Comparison of ENCODE assay signal across 12 cellular contexts in the genomic region with DNA sequence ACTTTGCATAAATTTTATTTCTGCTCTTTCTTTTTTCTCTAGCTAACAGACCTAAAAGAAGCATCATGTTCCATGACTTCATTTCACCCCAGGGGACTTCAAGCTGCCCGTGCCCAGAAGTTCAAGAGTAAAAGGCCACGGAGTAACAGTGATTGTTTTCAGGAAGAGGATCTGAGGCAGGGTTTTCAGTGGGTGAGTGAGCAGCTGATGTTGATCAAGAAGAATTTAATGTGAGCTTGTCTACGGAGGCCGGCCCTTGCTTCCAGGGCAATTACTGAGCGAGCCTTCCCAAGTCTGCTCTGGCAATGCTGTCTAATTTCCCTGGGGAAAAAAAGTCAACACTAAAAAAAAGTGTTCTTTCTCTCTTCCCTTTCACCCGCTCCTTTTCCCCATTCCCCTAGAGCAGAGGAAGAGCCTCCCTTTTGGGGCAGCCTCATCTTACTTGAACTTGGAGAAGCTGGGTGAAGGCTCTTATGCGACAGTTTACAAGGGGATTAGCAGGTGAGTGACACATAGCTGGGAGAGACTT. TPM values are rescaled to one million over a fixed set of nuclear protein-coding genes. Genes with fewer than 3 reads are reported as not detected.
A peak's percentile ranks its signal among the peaks of the same experiment; 100 is the strongest.
DNase-seq lines count a peak whose midpoint lies in the region; ATAC-seq and TF ChIP-seq lines count a peak whose summit lies in the region.
"Had no signal": no experiment of that assay in that cellular context is flagged by ENCODE, and none has a peak within 500 bp of the region (broad histone marks: within the 10 kb centered on the region; RNA-seq: fewer than 3 reads in every experiment).

No MANE protein-coding gene starts in this region.

- peaks cover 0 to 20% (median 7%) of the 10 kb centered on the region in 9 donors for H3K4me1 ChIP-seq in heart right ventricle
- peaks cover 17% of the 10 kb centered on the region for H3K4me1 ChIP-seq in smooth muscle cell (ENCODE audit: low read depth)
- H3K4me1 ChIP-seq in Peyer's patch = no peaks in the 10 kb centered on the region

- DNase-seq in GM04504 (ENCODE audit: low read depth) (peak; percentile 68), T1000 (lab: John Stamatoyannopoulos, UW) (peak; percentile 19), heart right ventricle (peak; percentile 24 to 47), smooth muscle cell (lab: John Stamatoyannopoulos, UW; ENCODE audit: unreplicated experiment) (no peak), NCI-H2029 treated with DMSO at 0.1 percent for 48 hours (lab: John Stamatoyannopoulos, UW) (no peak), ACHN (no peak), Peyer's patch (no peak), cortex of kidney (lab: John Stamatoyannopoulos, UW) (no peak)
- DNase-seq: SW 1271, upper lobe of left lung had no signal

- intact Hi-C loops in heart right ventricle (cut with DNase I) = loop anchor here in 1 of 10 donors (5.0 kb wide), 1 partner anchor 50 kb away; no protein-coding TSS in a partner anchor

- no peak for TF ChIP-seq CTCF in heart right ventricle (IDR thresholded peaks at IDR 0.05)
- TF ChIP-seq CTCF in smooth muscle cell (IDR thresholded peaks at IDR 0.05; ENCODE audit: borderline replicate concordance, insufficient read depth, poor library complexity, severe bottlenecking) = no peak
- TF ChIP-seq CTCF in Peyer's patch (IDR thresholded peaks at IDR 0.05) = no peak

- no peaks in the 10 kb centered on the region for H3K79me2 ChIP-seq in smooth muscle cell (ENCODE audit: low read depth)

- in situ Hi-C loops in ACHN (cut with HindIII; ENCODE audit: low pct_ligation_motif_present, low pct_unique_long_range_greater_than_20kb, low sequenced_read_pairs) = no loop called here

- peak overlapping the region; percentile 20 for H3K9ac ChIP-seq in smooth muscle cell (ENCODE audit: low read depth)

- peak overlapping the region; percentile 69 for H3K4me2 ChIP-seq in smooth muscle cell

- ATAC-seq in heart right ventricle = peak; percentile 78 to 95 (median 88)

- no peaks in the 10 kb centered on the region for H4K20me1 ChIP-seq in smooth muscle cell (ENCODE audit: low read depth)

- H3K9me3 ChIP-seq in heart right ventricle (no peaks in the 10 kb centered on the region), smooth muscle cell (replicated peaks; ENCODE audit: low read depth) (no peaks in the 10 kb centered on the region), Peyer's patch (no peaks in the 10 kb centered on the region)
- H3K9me3 ChIP-seq: upper lobe of left lung had no signal

- WGBS in heart right ventricle, 2 donors = 30 to 39% methylated on average over 7 of the region's 7 CpGs
- WGBS in smooth muscle cell (ENCODE audit: low lambda C conversion rate) = 19% methylated on average over 7 of the region's 7 CpGs

- no peak for TF ChIP-seq POLR2A in Peyer's patch (IDR thresholded peaks at IDR 0.05)

- no peak overlapping the region for H3K4me3 ChIP-seq in heart right ventricle
- peak overlapping the region; percentile 25 for H3K4me3 ChIP-seq in smooth muscle cell
- no peak overlapping the region for H3K4me3 ChIP-seq in Peyer's patch
- H3K4me3 ChIP-seq: upper lobe of left lung had no signal

- H3K27me3 ChIP-seq in heart right ventricle = peaks cover 0 to 24% (median 4%) of the 10 kb centered on the region in 7 donors
- no peaks in the 10 kb centered on the region for H3K27me3 ChIP-seq in smooth muscle cell (ENCODE audit: low read depth)
- H3K27me3 ChIP-seq in Peyer's patch = no peaks in the 10 kb centered on the region
- H3K27me3 ChIP-seq: upper lobe of left lung had no signal

- H3K27ac ChIP-seq in heart right ventricle (peak overlapping the region in 7 of 10 donors; percentile 17 to 58 (median 44)), smooth muscle cell (ENCODE audit: low read depth) (peak overlapping the region; percentile 64), Peyer's patch (no peak overlapping the region)
- H3K27ac ChIP-seq: upper lobe of left lung had no signal

- no peaks in the 10 kb centered on the region for H3K36me3 ChIP-seq in heart right ventricle
- H3K36me3 ChIP-seq in smooth muscle cell (ENCODE audit: low read depth) = no peaks in the 10 kb centered on the region
- no peaks in the 10 kb centered on the region for H3K36me3 ChIP-seq in Peyer's patch
- H3K36me3 ChIP-seq: upper lobe of left lung had no signal

- H3F3A ChIP-seq in smooth muscle cell (ENCODE audit: low read depth) = peaks cover 13% of the 10 kb centered on the region

- peak overlapping the region; percentile 17 for H2AFZ ChIP-seq in smooth muscle cell (ENCODE audit: low read depth)

RNA-seq across cellular contexts. Expression of gene CDK15, which starts 1.2 kb away (rescaled TPM):
- total RNA-seq in heart right ventricle (under 1 TPM in 9 of 10 donors, not detected in 1; 0.07 to 0.39 (median 0.19) TPM), smooth muscle cell (0.40 and 2.2 TPM in 2 replicates), Peyer's patch (1 to 10 TPM in 2 of 4 donors, under 1 TPM in 1, not detected in 1; 0.27 to 9.9 (median 1.0) TPM)
- polyA plus RNA-seq in heart right ventricle (under 1 TPM; 0.10 to 0.15 TPM), smooth muscle cell (0.93 and 1.8 TPM in 2 replicates)
- total RNA-seq: activated T-helper 2 cell treated with anti-CD3 and anti-CD28 coated beads, Interferon-gamma antibody, Interleukin-2, Interleukin-4, amounts not matched to agents 10 μg/mL and 5 μg/mL and 100 μg/mL, durations not matched to agents 14 hours and 24 hours and 36 hours; pulmonary artery endothelial cell had no signal

RNA-seq across cellular contexts. Expression of gene ALS2, which starts 26.8 kb away (rescaled TPM):
- 10 to 100 TPM; 26.1 to 49.3 (median 37.9) TPM for total RNA-seq in heart right ventricle
- 10 to 100 TPM in 1 of 2 donors, 1 to 10 TPM in 1; 7.8 to 15.7 TPM for polyA plus RNA-seq in heart right ventricle
- total RNA-seq in smooth muscle cell = 22.7 and 24.4 TPM in 2 replicates
- 9.5 and 11.0 TPM in 2 replicates for polyA plus RNA-seq in smooth muscle cell
- total RNA-seq in Peyer's patch = 10 to 100 TPM; 20.4 to 33.8 (median 29.2) TPM

Comparison
In these comparisons a context has a peak if more than half of its experiments do, and no peak if none do; other contexts are left out.
1. DNase-seq: peak in GM04504 (single experiment), T1000 (single experiment) and heart right ventricle (2 of 2); none in smooth muscle cell (single experiment), NCI-H2029 treated with DMSO at 0.1 percent for 48 hours (single experiment), ACHN (single experiment), Peyer's patch (0 of 3) and cortex of kidney (single experiment).
2. H3K27ac ChIP-seq: peak in heart right ventricle (7 of 10) and smooth muscle cell (single experiment); none in Peyer's patch (0 of 4).